ENCODE assay signal across 34 cellular contexts in genomic region chr3:36459177-36459576, GRCh38.
"Had no signal": no experiment of that assay in that cellular context is flagged by ENCODE, and none has a peak within 500 bp of the region (broad histone marks: within the 10 kb centered on the region; RNA-seq: fewer than 3 reads in every experiment).

No MANE protein-coding gene starts in this region.

- H3K9ac ChIP-seq: KMS-11 had no signal

- H3K36me3 ChIP-seq: MG63 had no signal

- H3K27me3 ChIP-seq: MG63 had no signal

- H3K9me3 ChIP-seq: MG63 had no signal

- H3K27ac ChIP-seq: KMS-11 had no signal

- DNase-seq: Karpas-422, Kasumi-1, MG63, MM.1S, MV-4-11, NCI-H1048, NCI-H1092, NCI-H1092 treated with DMSO at 0.1 percent for 48 hours, NCI-H1105, NCI-H1105 treated with DMSO at 0.1 percent for 48 hours, NCI-H1417, NCI-H1417 treated with DMSO at 0.1 percent for 48 hours, NCI-H1436, NCI-H1436 treated with DMSO at 0.1 percent for 48 hours, NCI-H146, NCI-H1694, NCI-H1694 treated with DMSO at 0.1 percent for 48 hours, NCI-H187, NCI-H187 treated with DMSO at 0.1 percent for 48 hours, NCI-H1930, NCI-H2029, NCI-H2029 treated with DMSO at 0.1 percent for 48 hours, NCI-H2081, NCI-H2081 treated with DMSO at 0.1 percent for 48 hours, NCI-H2107, NCI-H2171, NCI-H2171 treated with DMSO at 0.1 percent for 48 hours, NCI-H2227 treated with DMSO at 0.1 percent for 48 hours, NCI-H226, NCI-H345, NCI-H446, NCI-H446 treated with DMSO at 0.1 percent for 48 hours, NCI-H510A had no signal

- H3K4me3 ChIP-seq: MG63 had no signal

- H3K4me2 ChIP-seq: KMS-11 had no signal
